Comparison of ENCODE assay signal across 8 cellular contexts in genomic region chr4:4524364-4524763, GRCh38. TPM values are rescaled to one million over a fixed set of nuclear protein-coding genes. Genes with fewer than 3 reads are reported as not detected.
DNase-seq lines count a peak whose midpoint lies in the region; ATAC-seq and TF ChIP-seq lines count a peak whose summit lies in the region.
"Had no signal": no experiment of that assay in that cellular context is flagged by ENCODE, and none has a peak within 500 bp of the region (broad histone marks: within the 10 kb centered on the region; RNA-seq: fewer than 3 reads in every experiment).

No MANE protein-coding gene starts in this region.

- TF ChIP-seq POLR2A in prostate gland (IDR thresholded peaks at IDR 0.05): no peak

- intact Hi-C loops in prostate gland (cut with DNase I): no loop called here

- no peaks in the 10 kb centered on the region for H3K9me3 ChIP-seq in prostate gland
- H3K9me3 ChIP-seq: neutrophil had no signal

- DNase-seq in RPMI7951 (ENCODE audit: low read depth) (peak; percentile 20), fibroblast of peridontal ligament (ENCODE audit: extremely low read depth) (peak; percentile 52), NCI-H1048 (lab: John Stamatoyannopoulos, UW) (no peak), prostate gland (ENCODE audit: low spot score) (no peak), NCI-H128 (lab: John Stamatoyannopoulos, UW; ENCODE audit: unreplicated experiment) (no peak)

- no peaks in the 10 kb centered on the region for H3K36me3 ChIP-seq in prostate gland
- H3K36me3 ChIP-seq: neutrophil had no signal

- TF ChIP-seq CTCF in prostate gland (IDR thresholded peaks at IDR 0.05): no peak

- ATAC-seq in GM18909 (IDR thresholded peaks at IDR 0.05; ENCODE audit: poor library complexity, unreplicated experiment) (peak; percentile 94), HG02840 (IDR thresholded peaks at IDR 0.05; ENCODE audit: low FRiP score, unreplicated experiment) (peak; percentile 93)

- WGBS in prostate gland: 93% methylated on average over 4 of the region's 4 CpGs

- H3K27ac ChIP-seq in prostate gland: no peak overlapping the region
- H3K27ac ChIP-seq: neutrophil had no signal

- H3K4me3 ChIP-seq in prostate gland: no peak overlapping the region

- no peaks in the 10 kb centered on the region for H3K27me3 ChIP-seq in prostate gland (replicated peaks; ENCODE audit: insufficient read depth)
- H3K27me3 ChIP-seq: neutrophil had no signal

- no peaks in the 10 kb centered on the region for H3K4me1 ChIP-seq in prostate gland (replicated peaks)

RNA-seq across cellular contexts. Expression of gene STX18, which starts 17.5 kb away (rescaled TPM):
- 21.5 and 24.2 TPM in 2 replicates for total RNA-seq in RPMI7951 (2014; rRNA removed; shearing (Covaris generic))
- 10 to 100 TPM; 24.1 to 33.5 TPM for total RNA-seq in prostate gland

Comparison
In these comparisons a context has a peak if more than half of its experiments do, and no peak if none do; other contexts are left out.
1. DNase-seq: peak in RPMI7951 (single experiment) and fibroblast of peridontal ligament (single experiment); none in NCI-H1048 (single experiment), prostate gland (single experiment) and NCI-H128 (single experiment).